15 cellular contexts compared by ENCODE assay signal in the genomic region with DNA sequence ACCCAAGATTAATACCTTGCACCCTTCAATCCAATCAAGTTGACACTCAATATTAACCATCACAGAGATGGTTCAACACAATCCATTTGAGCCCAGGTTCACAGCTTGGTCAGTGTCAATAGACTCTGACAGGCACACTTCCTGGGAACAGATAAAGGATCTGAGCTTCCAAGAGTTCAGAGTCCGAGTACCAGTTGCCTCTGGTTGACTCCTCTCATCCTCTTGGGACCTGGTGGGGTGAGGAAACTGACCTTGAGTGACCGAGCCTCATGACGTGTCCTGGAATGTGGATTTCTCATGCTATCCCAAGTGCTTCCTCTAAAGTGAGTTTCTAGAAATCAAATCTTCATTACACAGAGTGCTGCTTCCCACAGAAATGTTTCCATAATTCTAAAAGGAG.
DNase-seq lines count a peak whose midpoint lies in the region; ATAC-seq, FAIRE-seq and TF ChIP-seq lines count a peak whose summit lies in the region.
"Had no signal": no experiment of that assay in that cellular context is flagged by ENCODE, and none has a peak within 500 bp of the region (broad histone marks: within the 10 kb centered on the region; RNA-seq: fewer than 3 reads in every experiment).

No MANE protein-coding gene starts in this region.

- DNase-seq in AG09309 (ENCODE audit: low read depth) (peak; percentile 32), HTR-8/SVneo (ENCODE audit: insufficient read length, low spot score) (peak; percentile 57), epithelial cell of proximal tubule (ENCODE audit: low read depth) (peak; percentile 12), mucosa of gallbladder (ENCODE audit: low spot score) (peak; percentile 16), kidney glomerular epithelial cell (lab: John Stamatoyannopoulos, UW) (no peak), NCI-H1436 (lab: John Stamatoyannopoulos, UW) (no peak)
- DNase-seq: activated CD4-positive, alpha-beta T cell treated with anti-CD3 and anti-CD28 coated beads for 1 hour; activated CD8-positive, alpha-beta memory T cell treated with anti-CD3 and anti-CD28 coated beads, Interleukin-2, amount 50 U/mL, for 48 hours; BE2C; hypothalamus; NCI-H1417 treated with DMSO at 0.1 percent for 48 hours; NCI-H510A had no signal

- H3K4me3 ChIP-seq in AG09309 (ENCODE audit: control insufficient read depth, low read depth, low read length) (no peak overlapping the region), epithelial cell of proximal tubule (ENCODE audit: low read depth, low read length) (no peak overlapping the region)
- H3K4me3 ChIP-seq: suprapubic skin had no signal

- TF ChIP-seq CTCF in AG09309 (IDR thresholded peaks at IDR 0.05; ENCODE audit: control insufficient read depth, insufficient read depth, low read depth, low read length, missing control alignments) (no peak), epithelial cell of proximal tubule (conservative IDR thresholded peaks at IDR 0.05; ENCODE audit: low read depth, low read length) (no peak)

- ATAC-seq in GM19395 (IDR thresholded peaks at IDR 0.05; ENCODE audit: unreplicated experiment): no peak
- no peak for ATAC-seq in GM19467 (IDR thresholded peaks at IDR 0.05; ENCODE audit: unreplicated experiment)

- no peak for FAIRE-seq in HTR-8/SVneo (lab: Jason Lieb, UNC)

Comparison
In these comparisons a context has a peak if more than half of its experiments do, and no peak if none do; other contexts are left out.
1. DNase-seq: peak in AG09309 (single experiment), HTR-8/SVneo (single experiment), epithelial cell of proximal tubule (single experiment) and mucosa of gallbladder (single experiment); none in kidney glomerular epithelial cell (single experiment) and NCI-H1436 (single experiment).